In genomic region chr5:43123887-43124286, GRCh38 we compare ENCODE assay signal across 1 cellular context.
TF ChIP-seq lines count a peak whose summit lies in the region.

No MANE protein-coding gene starts in this region.

TF ChIP-seq in GM23338, 12 proteins besides CTCF, POLR2A, EP300 and RAD21 (continued from another document):
- TF ChIP-seq ZNF462 (CRISPR knock-in tag; IDR thresholded peaks at IDR 0.05) (no peak), EZH2 (IDR thresholded peaks at IDR 0.05; ENCODE audit: low read depth, unreplicated experiment) (no peak)
